16 cellular contexts compared by ENCODE assay signal in the genomic region with DNA sequence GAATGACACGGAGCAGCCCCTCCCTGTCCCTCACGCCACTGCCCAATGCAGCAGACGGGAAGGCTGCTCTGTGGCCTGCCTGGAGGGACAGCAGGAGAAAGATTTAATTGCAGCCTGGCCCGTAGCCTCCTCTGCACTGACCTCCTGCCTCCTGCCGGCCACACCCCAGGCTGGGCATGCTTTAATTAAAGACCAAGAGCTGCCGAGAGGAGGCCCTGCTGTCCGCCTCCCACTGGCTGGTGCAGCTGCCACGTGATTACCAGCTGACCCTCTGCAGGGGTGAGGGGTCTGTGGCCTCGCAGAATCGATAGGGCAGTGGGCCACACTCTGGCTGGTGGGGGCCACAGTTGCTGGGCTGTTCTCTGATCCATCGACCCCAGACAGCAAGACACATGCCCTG.
"Had no signal": no experiment of that assay in that cellular context is flagged by ENCODE, and none has a peak within 500 bp of the region (broad histone marks: within the 10 kb centered on the region; RNA-seq: fewer than 3 reads in every experiment).

No MANE protein-coding gene starts in this region.

- H3K4me1 Mint-ChIP-seq: activated CD4-positive, alpha-beta memory T cell treated with anti-CD3 and anti-CD28 coated beads, Interleukin-2, amount 10 ng/mL, durations not matched to agents 7 days and 5 days; activated CD4-positive, alpha-beta T cell treated with anti-CD3 and anti-CD28 coated beads for 36 hours; activated naive CD8-positive, alpha-beta T cell treated with anti-CD3 and anti-CD28 coated beads, Interleukin-2, amount 10 ng/mL, durations not matched to agents 7 days and 5 days; memory B cell; stimulated activated naive B cell treated with anti-CD40 and anti-IgM and Interleukin-4, amounts not matched to agents 10 μg/mL and 1 μg/mL and 100 μg/mL, for 72 hours had no signal

- H3K9me3 ChIP-seq: left lung had no signal

- H3K36me3 Mint-ChIP-seq: activated naive CD8-positive, alpha-beta T cell treated with anti-CD3 and anti-CD28 coated beads, Interleukin-2, amount 10 ng/mL, durations not matched to agents 7 days and 5 days; memory B cell; stimulated activated naive B cell treated with anti-CD40 and anti-IgM and Interleukin-4, amounts not matched to agents 10 μg/mL and 1 μg/mL and 100 μg/mL, for 72 hours; type B pancreatic cell had no signal

- H3K4me3 Mint-ChIP-seq: activated CD4-positive, alpha-beta memory T cell treated with anti-CD3 and anti-CD28 coated beads, Interleukin-2, amount 10 ng/mL, durations not matched to agents 7 days and 5 days; activated CD4-positive, alpha-beta T cell treated with anti-CD3 and anti-CD28 coated beads for 36 hours; activated naive CD8-positive, alpha-beta T cell treated with anti-CD3 and anti-CD28 coated beads, Interleukin-2, amount 10 ng/mL, durations not matched to agents 7 days and 5 days; memory B cell; neural crest cell; stimulated activated naive B cell treated with anti-CD40 and anti-IgM and Interleukin-4, amounts not matched to agents 10 μg/mL and 1 μg/mL and 100 μg/mL, for 72 hours; type B pancreatic cell had no signal

- H3K9me3 Mint-ChIP-seq: activated CD4-positive, alpha-beta memory T cell treated with anti-CD3 and anti-CD28 coated beads, Interleukin-2, amount 10 ng/mL, durations not matched to agents 7 days and 5 days; activated naive CD8-positive, alpha-beta T cell treated with anti-CD3 and anti-CD28 coated beads, Interleukin-2, amount 10 ng/mL, durations not matched to agents 7 days and 5 days; type B pancreatic cell had no signal

- DNase-seq: activated CD4-positive, alpha-beta memory T cell treated with anti-CD3 and anti-CD28 coated beads, Interleukin-2, amount 10 ng/mL, durations not matched to agents 7 days and 5 days; activated CD4-positive, alpha-beta T cell treated with anti-CD3 and anti-CD28 coated beads for 36 hours; activated gamma-delta T cell treated with Interleukin-2 at 50 U/mL for 16 hours; activated naive CD8-positive, alpha-beta T cell treated with anti-CD3 and anti-CD28 coated beads, Interleukin-2, amount 10 ng/mL, durations not matched to agents 7 days and 5 days; activated T-cell treated with anti-CD3 and anti-CD28 coated beads, Interleukin-2, amount 50 U/mL, for 48 hours; anterior cingulate cortex; cerebellar nuclear complex; stimulated activated CD4-positive, alpha-beta T cell treated with anti-CD3 and anti-CD28 coated beads, Interleukin-2, amount 100 ng/mL, for 24 hours; stimulated activated naive B cell treated with anti-CD40 and anti-IgM and Interleukin-4, amounts not matched to agents 10 μg/mL and 1 μg/mL and 100 μg/mL, for 72 hours; T-helper 9 cell had no signal

- H3K4me1 ChIP-seq: left lung had no signal

- H3K27ac ChIP-seq: left lung had no signal

- H3K27ac Mint-ChIP-seq: activated CD4-positive, alpha-beta memory T cell treated with anti-CD3 and anti-CD28 coated beads, Interleukin-2, amount 10 ng/mL, durations not matched to agents 7 days and 5 days; activated CD4-positive, alpha-beta T cell treated with anti-CD3 and anti-CD28 coated beads for 36 hours; activated naive CD8-positive, alpha-beta T cell treated with anti-CD3 and anti-CD28 coated beads, Interleukin-2, amount 10 ng/mL, durations not matched to agents 7 days and 5 days; memory B cell; stimulated activated naive B cell treated with anti-CD40 and anti-IgM and Interleukin-4, amounts not matched to agents 10 μg/mL and 1 μg/mL and 100 μg/mL, for 72 hours; type B pancreatic cell had no signal

- H3K36me3 ChIP-seq: left lung had no signal

- H3K4me3 ChIP-seq: left lung had no signal

- H3K27me3 Mint-ChIP-seq: activated CD4-positive, alpha-beta memory T cell treated with anti-CD3 and anti-CD28 coated beads, Interleukin-2, amount 10 ng/mL, durations not matched to agents 7 days and 5 days; activated CD4-positive, alpha-beta T cell treated with anti-CD3 and anti-CD28 coated beads for 36 hours had no signal

- ATAC-seq: activated CD4-positive, alpha-beta T cell treated with anti-CD3 and anti-CD28 coated beads for 36 hours; esophagus mucosa; left lung; right cardiac atrium; stimulated activated naive B cell treated with anti-CD40 and anti-IgM and Interleukin-4, amounts not matched to agents 10 μg/mL and 1 μg/mL and 100 μg/mL, for 72 hours had no signal
